12 cellular contexts compared by ENCODE assay signal in the genomic region with DNA sequence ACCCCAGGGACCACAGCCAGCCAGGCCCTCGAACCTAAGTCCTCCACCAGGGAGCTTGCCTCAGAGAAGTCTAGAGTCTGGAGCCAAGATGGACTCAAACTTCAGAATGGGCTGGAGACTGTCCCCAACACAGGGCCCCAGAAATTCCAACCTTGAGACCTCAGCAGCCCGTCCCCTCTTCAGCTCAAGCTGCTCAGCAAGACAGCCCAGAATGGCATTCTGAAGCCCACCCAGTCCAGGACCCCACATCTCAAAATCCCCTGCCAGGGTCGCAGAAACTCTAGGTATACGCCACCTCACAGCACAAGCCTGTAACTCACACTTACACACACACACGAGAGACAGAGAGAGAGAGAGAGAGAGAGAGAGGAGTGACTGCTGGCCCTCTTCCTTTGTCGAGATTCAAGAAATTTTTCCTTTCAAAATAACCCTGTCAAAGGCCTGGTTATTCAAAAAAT. TPM values are rescaled to one million over a fixed set of nuclear protein-coding genes. Genes with fewer than 3 reads are reported as not detected.
DNase-seq lines count a peak whose midpoint lies in the region; ATAC-seq, FAIRE-seq and TF ChIP-seq lines count a peak whose summit lies in the region.
"Had no signal": no experiment of that assay in that cellular context is flagged by ENCODE, and none has a peak within 500 bp of the region (broad histone marks: within the 10 kb centered on the region; RNA-seq: fewer than 3 reads in every experiment).

No MANE protein-coding gene starts in this region.

- BruUV-seq in K562 (replicated peaks; lab: Mats Ljungman, UMichigan) = no TSS peak

- no peaks in the 10 kb centered on the region for H4K20me1 ChIP-seq in K562 (replicated peaks; ENCODE audit: control insufficient read depth, insufficient read depth, low read length)
- no peaks in the 10 kb centered on the region for H4K20me1 ChIP-seq in smooth muscle cell (ENCODE audit: low read depth)

- in situ Hi-C loops in K562 (cut with MboI) = no loop called here

- H3K27me3 ChIP-seq in K562 (ENCODE audit: control insufficient read depth in 2 of 2, insufficient read depth in 2 of 2, low read length in 2 of 2) (no peaks in the 10 kb centered on the region), smooth muscle cell (ENCODE audit: low read depth) (no peaks in the 10 kb centered on the region)

- H3K4me2 ChIP-seq in K562 (ENCODE audit: insufficient read depth, low read length) (peak overlapping the region; percentile 52; the same call in 1 of the 2 replicates), smooth muscle cell (peak overlapping the region; percentile 26)

- POLR2A ChIA-PET in HEK293 (lab: Yijun Ruan, JAX) (no interaction called here), K562 (lab: Yijun Ruan, JAX) (interaction anchor here (0.6 to 2.0 kb wide), 16 partner anchors 9 to 95 kb away, joined by 3 to 11 read pairs (median 4); no protein-coding TSS in a partner anchor)

- WGBS in K562 (ENCODE audit: insufficient coverage, low coverage, missing lambda C conversion rate) = 49% methylated on average over 4 of the region's 6 CpGs
- WGBS in mesodermal cell (ENCODE audit: insufficient coverage in 2 of 2), 2 experiments = 87 to 100% methylated on average over 1 to 2 of the region's 6 CpGs
- 66% methylated on average over 6 of the region's 6 CpGs for WGBS in smooth muscle cell (ENCODE audit: low lambda C conversion rate)

- H3K9me3 ChIP-seq in HEK293 (ENCODE audit: control insufficient read depth, insufficient read depth, low read depth, low read length) = no peaks in the 10 kb centered on the region
- H3K9me3 ChIP-seq in K562 (replicated peaks; ENCODE audit: control insufficient read depth, insufficient read depth, low read depth, low read length) = no peaks in the 10 kb centered on the region
- no peaks in the 10 kb centered on the region for H3K9me3 ChIP-seq in mesodermal cell (ENCODE audit: control insufficient read depth, low read length)
- no peaks in the 10 kb centered on the region for H3K9me3 ChIP-seq in smooth muscle cell (replicated peaks; ENCODE audit: low read depth)
- H3K9me3 ChIP-seq: neutrophil had no signal

- H3K79me2 ChIP-seq in K562 (ENCODE audit: control insufficient read depth, insufficient read depth, low read length) (peaks cover 64% of the 10 kb centered on the region), smooth muscle cell (ENCODE audit: low read depth) (no peaks in the 10 kb centered on the region)

- no peak for TF ChIP-seq POLR2A in K562 (conservative IDR thresholded peaks at IDR 0.05)

- no peaks in the 10 kb centered on the region for H3K4me1 ChIP-seq in HEK293 (ENCODE audit: control insufficient read depth, insufficient read depth, low read length)
- peaks cover 81 to 84% of the 10 kb centered on the region in 2 experiments for H3K4me1 ChIP-seq in K562 (replicated peaks in 1 of 2; ENCODE audit: control insufficient read depth in 2 of 2, insufficient read depth in 2 of 2, low read length in 2 of 2)
- peaks cover 38% of the 10 kb centered on the region for H3K4me1 ChIP-seq in mesodermal cell (ENCODE audit: control insufficient read depth, insufficient read depth, low read length, poor library complexity, severe bottlenecking)
- H3K4me1 ChIP-seq in smooth muscle cell (ENCODE audit: low read depth) = peaks cover 4% of the 10 kb centered on the region

- H3K27ac ChIP-seq in HEK293 (ENCODE audit: extremely low read depth, low read depth, low read length) (no peak overlapping the region), K562 (ENCODE audit: extremely low read depth, low read depth, low read length) (peak overlapping the region; percentile 99), mesodermal cell (ENCODE audit: low read depth, low read length, severe bottlenecking) (peak overlapping the region; percentile 12), smooth muscle cell (ENCODE audit: low read depth) (no peak overlapping the region)
- H3K27ac ChIP-seq: neutrophil had no signal

- H3K36me3 ChIP-seq in HEK293 (ENCODE audit: control insufficient read depth in 2 of 2, insufficient read depth in 1 of 2, low read length in 2 of 2) (no peaks in the 10 kb centered on the region), K562 (ENCODE audit: control insufficient read depth, insufficient read depth, low read length) (peaks cover 23% of the 10 kb centered on the region; the same call in 2 of the 3 replicates), mesodermal cell (ENCODE audit: control insufficient read depth, insufficient read depth, low read length) (no peaks in the 10 kb centered on the region), smooth muscle cell (ENCODE audit: low read depth) (no peaks in the 10 kb centered on the region)
- H3K36me3 ChIP-seq: neutrophil had no signal

- CTCF ChIA-PET in HEK293 (lab: Yijun Ruan, JAX) (interaction anchor here (0.5 to 11.1 kb wide), 28 partner anchors 8 to 646 kb away, joined by 3 to 124 read pairs (median 4); a partner anchor contains a TSS), K562 (lab: Yijun Ruan, JAX; ENCODE audit: low intra/inter-chr PET ratio) (interaction anchor here (0.6 to 2.9 kb wide), 11 partner anchors 22 to 210 kb away, joined by 3 to 16 read pairs (median 5); a partner anchor contains a TSS)

- no peak for FAIRE-seq in K562 (lab: Jason Lieb, UNC)
- FAIRE-seq: D721Med, H54, urothelium cell line had no signal

- H3K9ac ChIP-seq in K562 (ENCODE audit: insufficient read depth in 1 of 2, low read depth in 2 of 2, low read length in 2 of 2) (peak overlapping the region; percentile 82 to 89), smooth muscle cell (ENCODE audit: low read depth) (no peak overlapping the region)

- H2AFZ ChIP-seq in K562 (ENCODE audit: low read depth, low read length) (peak overlapping the region; percentile 81), smooth muscle cell (ENCODE audit: low read depth) (no peak overlapping the region)

- DNase-seq in K562 (ENCODE audit: extremely low read depth in 1 of 4, low spot score in 3 of 4) (no peak), smooth muscle cell (lab: John Stamatoyannopoulos, UW; ENCODE audit: unreplicated experiment) (no peak)
- DNase-seq in stimulated activated naive CD4-positive, alpha-beta T cell treated with Interleukin-2 at 50 U/mL for 16 hours (lab: John Stamatoyannopoulos, UW) = no peak
- DNase-seq in activated CD4-positive, alpha-beta T cell treated with anti-CD3 and anti-CD28 coated beads, Interleukin-2, amount 50 U/mL, for 1 hour = no peak
- DNase-seq: NCI-H2029 had no signal

- ATAC-seq in K562 = no peak
- ATAC-seq in GM21528 (IDR thresholded peaks at IDR 0.05; ENCODE audit: low FRiP score, unreplicated experiment) = no peak

- H3K4me3 ChIP-seq in HEK293 (ENCODE audit: low read depth, low read length) = no peak overlapping the region
- H3K4me3 ChIP-seq in K562 = no peak overlapping the region
- H3K4me3 ChIP-seq in mesodermal cell (ENCODE audit: extremely low read depth, insufficient read depth, low read length, poor library complexity, severe bottlenecking) = no peak overlapping the region
- no peak overlapping the region for H3K4me3 ChIP-seq in smooth muscle cell

- intact Hi-C loops in K562 (cut with micrococcal nuclease) = loop anchor here (2.0 to 10.0 kb wide), 3 partner anchors 14 to 212 kb away; no protein-coding TSS in a partner anchor

- H3F3A ChIP-seq in smooth muscle cell (ENCODE audit: low read depth) = peaks cover 5% of the 10 kb centered on the region

- TF ChIP-seq RAD21 in K562 (CRISPR knock-in tag; conservative IDR thresholded peaks at IDR 0.05 in 1 of 2, IDR thresholded peaks at IDR 0.05 in 1 of 2) = no peak

- TF ChIP-seq CTCF in HEK293 (tag by site-specific recombination; IDR thresholded peaks at IDR 0.05) (no peak), K562 (IDR thresholded peaks at IDR 0.05 in 2 of 3, conservative IDR thresholded peaks at IDR 0.05 in 1 of 3; ENCODE audit: insufficient read depth in 2 of 3, low read depth in 1 of 3, low read length in 3 of 3) (no peak), smooth muscle cell (IDR thresholded peaks at IDR 0.05; ENCODE audit: borderline replicate concordance, insufficient read depth, poor library complexity, severe bottlenecking) (no peak)

- no peaks in the 10 kb centered on the region for H3K9me1 ChIP-seq in K562 (ENCODE audit: control insufficient read depth, insufficient read depth, low read length)

- no peak for TF ChIP-seq EP300 in K562 (IDR thresholded peaks at IDR 0.05; ENCODE audit: low read length)

RNA-seq across cellular contexts. Expression of a gene that starts 15.8 kb away (rescaled TPM):
- 101 and 344 TPM in 2 replicates for total RNA-seq in K562 (2011; cell fraction: chromatin; rRNA removed; ENCODE audit: low replicate concordance)
- total RNA-seq in K562 (2011; cell fraction: nucleolus; rRNA removed) = 421 and 427 TPM in 2 replicates
- 291 and 342 TPM in 2 replicates for total RNA-seq in K562 (2011; cell fraction: nucleoplasm; rRNA removed)
- total RNA-seq in K562 (2014; rRNA removed) = 326 and 470 TPM in 2 replicates
- total RNA-seq in K562 (2014; rRNA removed; fragmentation: Illumina TruSeq; extraction: Trizol) = 63.4 and 97.8 TPM in 2 replicates
- total RNA-seq in K562 (2015; rRNA removed; fragmentation: Illumina TruSeq; extraction: Trizol) = 215 and 218 TPM in 2 replicates
- 368 and 385 TPM in 2 replicates for total RNA-seq in K562 (2021)
- 125 and 154 TPM in 2 replicates for polyA plus RNA-seq in K562 (2011; rRNA removed)
- 184 and 684 TPM in 2 replicates for polyA plus RNA-seq in K562 (2011; cell fraction: cytosol; rRNA removed)
- polyA plus RNA-seq in K562 (2011; cell fraction: nucleus; rRNA removed) = 202 and 446 TPM in 2 replicates
- 270 and 304 TPM in 2 replicates for polyA plus RNA-seq in K562 (2012)
- 222 and 298 TPM in 2 replicates for polyA plus RNA-seq in K562 (2014; fragmentation: Illumina TruSeq; extraction: Trizol)
- polyA plus RNA-seq in K562 (2014; fragmentation: Nextera tagmentation; extraction: Ambion mirVana) = 10 to 100 TPM; 18.1 to 29.0 TPM
- polyA plus RNA-seq in K562 (2014; rRNA removed) = 251 and 295 TPM in 2 replicates
- 46.2 and 123 TPM in 2 replicates for polyA minus RNA-seq in K562 (2011; rRNA and poly(A)+ RNA removed)
- 133 and 200 TPM in 2 replicates for polyA minus RNA-seq in K562 (2011; cell fraction: cytosol; rRNA and poly(A)+ RNA removed)
- polyA minus RNA-seq in K562 (2011; cell fraction: nucleus; rRNA and poly(A)+ RNA removed) = 111 and 144 TPM in 2 replicates
- polyA plus RNA-seq in mesodermal cell (2013, experiment 1 of 2) = 10.4 TPM
- 8.6 TPM for polyA plus RNA-seq in mesodermal cell (2013, experiment 2 of 2)
- total RNA-seq in smooth muscle cell = 12.9 and 13.3 TPM in 2 replicates
- 32.1 and 37.7 TPM in 2 replicates for polyA plus RNA-seq in smooth muscle cell

RNA-seq across cellular contexts. Expression of a gene that starts 28.5 kb away (rescaled TPM):
- total RNA-seq in K562 (2011; cell fraction: chromatin; rRNA removed; ENCODE audit: low replicate concordance) = 17.7 and 69.8 TPM in 2 replicates
- 82.0 and 87.6 TPM in 2 replicates for total RNA-seq in K562 (2011; cell fraction: nucleolus; rRNA removed)
- total RNA-seq in K562 (2011; cell fraction: nucleoplasm; rRNA removed) = 40.3 and 46.6 TPM in 2 replicates
- total RNA-seq in K562 (2014; rRNA removed) (121 and 170 TPM in 2 replicates), K562 (2014; rRNA removed; fragmentation: Illumina TruSeq; extraction: Trizol) (3.1 and 4.3 TPM in 2 replicates), K562 (2015; rRNA removed; fragmentation: Illumina TruSeq; extraction: Trizol) (43.2 and 45.8 TPM in 2 replicates), K562 (2021) (111 and 124 TPM in 2 replicates), smooth muscle cell (3.4 and 6.2 TPM in 2 replicates)
- polyA plus RNA-seq in K562 (2011; rRNA removed) (23.6 and 47.3 TPM in 2 replicates), K562 (2014; fragmentation: Illumina TruSeq; extraction: Trizol) (23.6 and 88.1 TPM in 2 replicates), K562 (2014; fragmentation: Nextera tagmentation; extraction: Ambion mirVana) (1 to 10 TPM; 1.1 to 2.9 TPM), K562 (2014; rRNA removed) (102 and 118 TPM in 2 replicates), smooth muscle cell (7.8 and 11.7 TPM in 2 replicates)
- 58.9 and 221 TPM in 2 replicates for polyA plus RNA-seq in K562 (2011; cell fraction: cytosol; rRNA removed)
- 50.4 and 106 TPM in 2 replicates for polyA plus RNA-seq in K562 (2011; cell fraction: nucleus; rRNA removed)
- 87.2 and 107 TPM in 2 replicates for polyA plus RNA-seq in K562 (2012)
- 11.7 and 21.2 TPM in 2 replicates for polyA minus RNA-seq in K562 (2011; rRNA and poly(A)+ RNA removed)
- polyA minus RNA-seq in K562 (2011; cell fraction: cytosol; rRNA and poly(A)+ RNA removed) = 65.3 and 77.5 TPM in 2 replicates
- polyA minus RNA-seq in K562 (2011; cell fraction: nucleus; rRNA and poly(A)+ RNA removed) = 35.9 and 37.0 TPM in 2 replicates
- polyA plus RNA-seq in mesodermal cell (2013, experiment 1 of 2) = 27.8 TPM
- polyA plus RNA-seq in mesodermal cell (2013, experiment 2 of 2) = 18.2 TPM

Comparison
In these comparisons a context has a peak if more than half of its experiments do, and no peak if none do; other contexts are left out.
1. H3K27ac ChIP-seq: peak in K562 (single experiment) and mesodermal cell (single experiment); none in HEK293 (single experiment) and smooth muscle cell (single experiment).